In the genomic region with DNA sequence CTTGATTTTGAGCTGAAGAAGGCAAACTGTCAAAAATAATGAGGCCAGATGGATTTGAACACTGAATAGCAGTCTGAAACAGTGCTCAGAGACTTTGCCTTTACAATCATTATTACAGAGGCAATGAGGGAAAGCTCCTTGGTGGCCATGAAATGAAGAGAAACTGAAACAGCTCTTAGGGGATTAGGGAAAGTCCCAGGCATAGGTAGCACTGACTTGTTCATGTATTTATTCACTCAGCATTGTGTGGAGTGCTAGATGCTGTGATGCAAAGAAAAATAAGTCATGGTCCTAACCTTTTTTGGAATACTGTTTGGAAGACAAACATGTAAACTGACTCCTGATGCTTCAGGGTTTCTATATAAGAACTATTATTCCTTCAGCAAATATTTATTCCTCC, we compare ENCODE assay signal across 10 cellular contexts.
DNase-seq lines count a peak whose midpoint lies in the region; ATAC-seq and TF ChIP-seq lines count a peak whose summit lies in the region.
"Had no signal": no experiment of that assay in that cellular context is flagged by ENCODE, and none has a peak within 500 bp of the region (broad histone marks: within the 10 kb centered on the region; RNA-seq: fewer than 3 reads in every experiment).

No MANE protein-coding gene starts in this region.

- no peak for DNase-seq in DND-41
- peak; percentile 11 for DNase-seq in activated CD8-positive, alpha-beta T cell treated with anti-CD3 and anti-CD28 coated beads for 36 hours
- DNase-seq in NCI-H446 (lab: John Stamatoyannopoulos, UW), result no peak
- DNase-seq in GF-D8 (lab: John Stamatoyannopoulos, UW), result no peak
- DNase-seq in NCI-H82 (lab: John Stamatoyannopoulos, UW), result no peak
- DNase-seq: C1 segment of cervical spinal cord, NCI-H2171 treated with DMSO at 0.1 percent for 48 hours had no signal

- H3K4me1 ChIP-seq in DND-41 (ENCODE audit: insufficient read depth, low read length) (no peaks in the 10 kb centered on the region), gastroesophageal sphincter (no peaks in the 10 kb centered on the region)

- no peaks in the 10 kb centered on the region for H4K20me1 ChIP-seq in DND-41 (ENCODE audit: insufficient read depth, low read length)

- no peaks in the 10 kb centered on the region for H3K79me2 ChIP-seq in DND-41 (ENCODE audit: insufficient read depth, low read length)

- intact Hi-C loops in activated CD8-positive, alpha-beta T cell treated with anti-CD3 and anti-CD28 coated beads for 36 hours (cut with micrococcal nuclease), result no loop called here

- H3K27ac ChIP-seq in DND-41 (ENCODE audit: low read length) (no peak overlapping the region), gastroesophageal sphincter (no peak overlapping the region)

- ATAC-seq in DND-41 (ENCODE audit: insufficient read depth, low read depth) (peak; percentile 35; the same call in 1 of the 3 replicates), GM19043 (IDR thresholded peaks at IDR 0.05; ENCODE audit: low read depth, unreplicated experiment) (peak; percentile 99), HG02938 (IDR thresholded peaks at IDR 0.05; ENCODE audit: unreplicated experiment) (peak; percentile 99), gastroesophageal sphincter (no peak)
- peak; percentile 100 for ATAC-seq in activated CD8-positive, alpha-beta T cell treated with anti-CD3 and anti-CD28 coated beads for 36 hours

- CTCF ChIA-PET in activated CD8-positive, alpha-beta T cell treated with anti-CD3 and anti-CD28 coated beads for 36 hours (lab: Charles Lee), result interaction anchor here (0.6 to 1.5 kb wide), 5 partner anchors 19 to 1087 kb away, joined by 3 to 6 read pairs (median 3); no protein-coding TSS in a partner anchor

- POLR2A ChIA-PET in activated CD8-positive, alpha-beta T cell treated with anti-CD3 and anti-CD28 coated beads for 36 hours (lab: Charles Lee), result no interaction called here

- no peak for TF ChIP-seq POLR2A in gastroesophageal sphincter (IDR thresholded peaks at IDR 0.05)

- H3K4me2 ChIP-seq in DND-41 (ENCODE audit: insufficient read depth, low read length), result no peak overlapping the region

- H3K36me3 Mint-ChIP-seq in activated CD8-positive, alpha-beta T cell treated with anti-CD3 and anti-CD28 coated beads for 36 hours (ENCODE audit: low read depth), result peaks cover 41% of the 10 kb centered on the region

- H3K9me3 Mint-ChIP-seq in activated CD8-positive, alpha-beta T cell treated with anti-CD3 and anti-CD28 coated beads for 36 hours, result no peaks in the 10 kb centered on the region

- H3K9me3 ChIP-seq in DND-41 (ENCODE audit: insufficient read depth, low read length, severe bottlenecking) (no peaks in the 10 kb centered on the region), gastroesophageal sphincter (peaks cover 0 to 5% (median 0%) of the 10 kb centered on the region in 3 donors)

- no peaks in the 10 kb centered on the region for H3K27me3 Mint-ChIP-seq in activated CD8-positive, alpha-beta T cell treated with anti-CD3 and anti-CD28 coated beads for 36 hours

- H3K9ac ChIP-seq in DND-41 (ENCODE audit: low read depth, low read length), result no peak overlapping the region

- H3K4me3 ChIP-seq in DND-41 (ENCODE audit: low read depth in 1 of 2, low read length in 2 of 2), result no peak overlapping the region
- H3K4me3 ChIP-seq in gastroesophageal sphincter, result no peak overlapping the region

- peaks cover 12% of the 10 kb centered on the region for H3K4me1 Mint-ChIP-seq in activated CD8-positive, alpha-beta T cell treated with anti-CD3 and anti-CD28 coated beads for 36 hours (ENCODE audit: low read depth)

- H3K27me3 ChIP-seq in DND-41 (ENCODE audit: insufficient read depth, low read length, poor library complexity) (no peaks in the 10 kb centered on the region), gastroesophageal sphincter (no peaks in the 10 kb centered on the region)

- H3K27ac Mint-ChIP-seq in activated CD8-positive, alpha-beta T cell treated with anti-CD3 and anti-CD28 coated beads for 36 hours, result peak overlapping the region; percentile 72

- H3K4me3 Mint-ChIP-seq in activated CD8-positive, alpha-beta T cell treated with anti-CD3 and anti-CD28 coated beads for 36 hours, result no peak overlapping the region

- peaks cover 63% of the 10 kb centered on the region for H3K36me3 ChIP-seq in DND-41 (ENCODE audit: insufficient read depth, low read length)
- peaks cover 0 to 32% of the 10 kb centered on the region in 2 donors for H3K36me3 ChIP-seq in gastroesophageal sphincter

- no peak overlapping the region for H2AFZ ChIP-seq in DND-41 (ENCODE audit: low read depth, low read length)

- no peak for TF ChIP-seq EP300 in gastroesophageal sphincter (IDR thresholded peaks at IDR 0.05)

- TF ChIP-seq CTCF in DND-41 (IDR thresholded peaks at IDR 0.05; ENCODE audit: borderline replicate concordance, extremely low read depth, low read length, poor library complexity, severe bottlenecking) (no peak), gastroesophageal sphincter (IDR thresholded peaks at IDR 0.05) (no peak)
- no peak for TF ChIP-seq CTCF in activated CD8-positive, alpha-beta T cell treated with anti-CD3 and anti-CD28 coated beads for 36 hours (IDR thresholded peaks at IDR 0.05)
